In the genomic region with DNA sequence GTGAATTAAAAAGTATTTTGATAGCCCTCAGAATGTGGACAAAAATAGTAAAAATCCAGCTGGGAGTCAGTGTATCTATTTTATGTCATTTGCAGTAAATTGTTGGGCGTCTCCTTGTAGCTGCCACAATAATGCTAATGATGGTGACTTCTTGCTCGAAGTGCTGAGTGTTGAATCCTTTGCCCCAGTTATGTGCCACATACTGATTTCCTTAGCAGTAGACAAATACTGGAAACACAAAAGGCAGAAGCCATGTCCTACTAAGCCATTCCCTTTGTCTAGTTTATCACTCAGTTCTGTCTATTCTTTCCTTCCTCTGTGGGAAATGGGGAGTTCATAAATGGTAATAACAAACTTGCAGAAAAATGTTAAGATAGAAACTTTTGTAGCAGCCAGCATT, we compare ENCODE assay signal across 16 cellular contexts.
"Had no signal": no experiment of that assay in that cellular context is flagged by ENCODE, and none has a peak within 500 bp of the region (broad histone marks: within the 10 kb centered on the region; RNA-seq: fewer than 3 reads in every experiment).

No MANE protein-coding gene starts in this region.

- H3K27me3 ChIP-seq: gastrocnemius medialis, heart left ventricle, upper lobe of right lung had no signal

- H3K27ac Mint-ChIP-seq: activated CD4-positive, alpha-beta memory T cell treated with anti-CD3 and anti-CD28 coated beads, Interleukin-2, amount 10 ng/mL, durations not matched to agents 7 days and 5 days; activated naive CD4-positive, alpha-beta T cell treated with anti-CD3 and anti-CD28 coated beads, Interleukin-2, amount 10 ng/mL, durations not matched to agents 7 days and 5 days; activated T-cell treated with anti-CD3 and anti-CD28 coated beads, Interleukin-2, amount 50 U/mL, for 24 hours; immature natural killer cell; mesothelial cell of epicardium; stimulated activated naive B cell treated with anti-CD40 and anti-IgM and Interleukin-4, amounts not matched to agents 10 μg/mL and 1 μg/mL and 100 μg/mL, for 72 hours; T-helper 17 cell had no signal

- H3K4me1 ChIP-seq: heart left ventricle, upper lobe of right lung had no signal

- H3K36me3 ChIP-seq: gastrocnemius medialis, heart left ventricle, lower lobe of right lung, upper lobe of right lung had no signal

- DNase-seq: activated CD4-positive, alpha-beta memory T cell treated with anti-CD3 and anti-CD28 coated beads, Interleukin-2, amount 10 ng/mL, durations not matched to agents 7 days and 5 days; activated CD4-positive, alpha-beta T cell treated with anti-CD3 and anti-CD28 coated beads for 4 hours; activated naive CD4-positive, alpha-beta T cell treated with anti-CD3 and anti-CD28 coated beads, Interleukin-2, amount 10 ng/mL, durations not matched to agents 7 days and 5 days; activated T-cell treated with anti-CD3 and anti-CD28 coated beads, Interleukin-2, amount 50 U/mL, for 24 hours; effector CD4-positive, alpha-beta T cell; gastrocnemius medialis; heart left ventricle; immature natural killer cell; lower lobe of right lung; retina; stimulated activated CD4-positive, alpha-beta T cell treated with anti-CD3 and anti-CD28 coated beads, Interleukin-15, amount 100 ng/mL, for 24 hours; stimulated activated CD4-positive, alpha-beta T cell treated with anti-CD3 and anti-CD28 coated beads, Interleukin-4, amount 100 ng/mL, for 1 hour; stimulated activated naive B cell treated with anti-CD40 and anti-IgM and Interleukin-4, amounts not matched to agents 10 μg/mL and 1 μg/mL and 100 μg/mL, for 72 hours; T-helper 17 cell; upper lobe of right lung had no signal

- H3K9me3 Mint-ChIP-seq: activated CD4-positive, alpha-beta memory T cell treated with anti-CD3 and anti-CD28 coated beads, Interleukin-2, amount 10 ng/mL, durations not matched to agents 7 days and 5 days; activated naive CD4-positive, alpha-beta T cell treated with anti-CD3 and anti-CD28 coated beads, Interleukin-2, amount 10 ng/mL, durations not matched to agents 7 days and 5 days; activated T-cell treated with anti-CD3 and anti-CD28 coated beads, Interleukin-2, amount 50 U/mL, for 24 hours; mesothelial cell of epicardium; stimulated activated naive B cell treated with anti-CD40 and anti-IgM and Interleukin-4, amounts not matched to agents 10 μg/mL and 1 μg/mL and 100 μg/mL, for 72 hours had no signal

- H3K9me3 ChIP-seq: gastrocnemius medialis, heart left ventricle, lower lobe of right lung, upper lobe of right lung had no signal

- H3K36me3 Mint-ChIP-seq: activated naive CD4-positive, alpha-beta T cell treated with anti-CD3 and anti-CD28 coated beads, Interleukin-2, amount 10 ng/mL, durations not matched to agents 7 days and 5 days; immature natural killer cell; mesothelial cell of epicardium; stimulated activated naive B cell treated with anti-CD40 and anti-IgM and Interleukin-4, amounts not matched to agents 10 μg/mL and 1 μg/mL and 100 μg/mL, for 72 hours had no signal

- H3K4me3 ChIP-seq: gastrocnemius medialis, heart left ventricle, lower lobe of right lung, upper lobe of right lung had no signal

- ATAC-seq: gastrocnemius medialis; heart left ventricle; stimulated activated naive B cell treated with anti-CD40 and anti-IgM and Interleukin-4, amounts not matched to agents 10 μg/mL and 1 μg/mL and 100 μg/mL, for 72 hours; T-helper 17 cell had no signal

- H3K27ac ChIP-seq: gastrocnemius medialis, heart left ventricle, lower lobe of right lung, upper lobe of right lung had no signal
